Comparison of ENCODE assay signal across 8 cellular contexts in the genomic region with DNA sequence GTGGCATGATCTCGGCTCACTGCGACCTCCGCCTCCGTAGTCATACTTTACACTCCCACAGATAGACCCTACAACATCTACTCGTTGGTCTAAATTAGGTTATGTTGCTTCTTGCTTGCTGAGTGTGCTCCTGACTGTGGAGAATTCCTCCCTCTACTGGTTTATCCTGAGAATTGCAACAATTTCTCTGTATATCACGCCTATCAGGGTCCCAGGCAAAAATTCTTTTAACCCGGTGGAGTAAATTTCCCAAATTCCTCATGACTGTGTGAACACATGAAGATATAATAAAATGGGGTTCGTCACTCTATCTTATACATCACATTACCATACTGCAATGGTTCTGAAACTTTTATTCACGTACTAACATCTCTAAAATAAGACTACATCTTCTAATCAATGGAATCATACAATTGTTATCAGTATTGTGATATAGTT.
A peak's percentile ranks its signal among the peaks of the same experiment; 100 is the strongest.
DNase-seq lines count a peak whose midpoint lies in the region; ATAC-seq, FAIRE-seq and TF ChIP-seq lines count a peak whose summit lies in the region.

No MANE protein-coding gene starts in this region.

- no peaks in the 10 kb centered on the region for H3K27me3 ChIP-seq in BE2C
- H3K27me3 ChIP-seq in astrocyte (ENCODE audit: insufficient read depth, low read length) = no peaks in the 10 kb centered on the region
- peaks cover 0 to 4% (median 0%) of the 10 kb centered on the region in 3 donors for H3K27me3 ChIP-seq in stomach

- TF ChIP-seq CTCF in BE2C (IDR thresholded peaks at IDR 0.05; ENCODE audit: low read depth, low read length) (peak; percentile 63), astrocyte (IDR thresholded peaks at IDR 0.05; ENCODE audit: insufficient read depth, low read depth, low read length) (peak; percentile 84), stomach (IDR thresholded peaks at IDR 0.05) (peak in 5 of 7 experiments; percentile 60 to 68 (median 64))

- H4K20me1 ChIP-seq in astrocyte (ENCODE audit: insufficient read depth, low read length) = no peaks in the 10 kb centered on the region

- no peak for TF ChIP-seq EP300 in stomach (IDR thresholded peaks at IDR 0.05)

- no peak overlapping the region for H3K9ac ChIP-seq in astrocyte (ENCODE audit: low read length)

- no peak for FAIRE-seq in astrocyte (lab: Jason Lieb, UNC)

- ATAC-seq in GM18511 (IDR thresholded peaks at IDR 0.05; ENCODE audit: unreplicated experiment) = peak; percentile 89
- peak; percentile 76 for ATAC-seq in HG03108 (IDR thresholded peaks at IDR 0.05; ENCODE audit: unreplicated experiment)
- ATAC-seq in GM19455 (IDR thresholded peaks at IDR 0.05; ENCODE audit: unreplicated experiment) = no peak

- H3K4me3 ChIP-seq in BE2C (ENCODE audit: low read depth, low read length) (no peak overlapping the region), astrocyte (ENCODE audit: insufficient read depth, low read depth, low read length) (no peak overlapping the region), stomach (no peak overlapping the region)

- no peaks in the 10 kb centered on the region for H3K27me3 Mint-ChIP-seq in astrocyte (ENCODE audit: low read depth, unreplicated experiment)

- H3K36me3 Mint-ChIP-seq in astrocyte (ENCODE audit: low read depth, unreplicated experiment) = no peaks in the 10 kb centered on the region

- H3K27ac ChIP-seq in astrocyte (ENCODE audit: low read depth, low read length) (no peak overlapping the region), stomach (no peak overlapping the region)

- intact Hi-C loops in stomach (cut with DNase I; ENCODE audit: low total_unique reads) = loop anchor here (10.0 kb wide), 1 partner anchor 479 kb away; no protein-coding TSS in a partner anchor

- H3K4me1 ChIP-seq in BE2C (no peaks in the 10 kb centered on the region), astrocyte (ENCODE audit: insufficient read depth, low read length) (no peaks in the 10 kb centered on the region), stomach (no peaks in the 10 kb centered on the region)

- peaks cover 2% of the 10 kb centered on the region for H3K9me3 Mint-ChIP-seq in astrocyte (ENCODE audit: unreplicated experiment)

- H3K4me3 Mint-ChIP-seq in astrocyte (ENCODE audit: unreplicated experiment) = no peak overlapping the region

- no peaks in the 10 kb centered on the region for H3K36me3 ChIP-seq in BE2C
- H3K36me3 ChIP-seq in astrocyte (ENCODE audit: insufficient read depth, low read length) = no peaks in the 10 kb centered on the region
- H3K36me3 ChIP-seq in stomach = no peaks in the 10 kb centered on the region

- WGBS in stomach, 5 donors = 14 to 26% (median 16%) methylated on average over 9 of the region's 9 CpGs

- no peaks in the 10 kb centered on the region for H3K79me2 ChIP-seq in astrocyte (ENCODE audit: insufficient read depth, low read length)

- no peak overlapping the region for H3K27ac Mint-ChIP-seq in astrocyte (ENCODE audit: unreplicated experiment)

- H3K4me1 Mint-ChIP-seq in astrocyte (ENCODE audit: low read depth, unreplicated experiment) = no peaks in the 10 kb centered on the region

- no peak for DNase-seq in BE2C
- DNase-seq in NCI-H345 (lab: John Stamatoyannopoulos, UW) = peak; percentile 67
- peak; percentile 22 for DNase-seq in astrocyte (ENCODE audit: low read depth)
- DNase-seq in iPS-NIHi11 (ENCODE audit: low spot score) = peak; percentile 62
- no peak for DNase-seq in stomach

- H2AFZ ChIP-seq in astrocyte (ENCODE audit: low read depth, low read length) = no peak overlapping the region

- no peak overlapping the region for H3K4me2 ChIP-seq in astrocyte (ENCODE audit: low read length)

- TF ChIP-seq POLR2A in stomach (IDR thresholded peaks at IDR 0.05) = no peak

- H3K9me3 ChIP-seq in BE2C = no peaks in the 10 kb centered on the region
- no peaks in the 10 kb centered on the region for H3K9me3 ChIP-seq in astrocyte (ENCODE audit: insufficient read depth, low read depth, low read length)
- H3K9me3 ChIP-seq in stomach = no peaks in the 10 kb centered on the region

Comparison
In these comparisons a context has a peak if more than half of its experiments do, and no peak if none do; other contexts are left out.
1. DNase-seq: peak in NCI-H345 (single experiment), astrocyte (single experiment) and iPS-NIHi11 (single experiment); none in BE2C (single experiment) and stomach (single experiment).
2. Peak in every context shown above with its lines, with median percentiles within 50 percentile points of each other: CTCF ChIP-seq.